Comparison of ENCODE assay signal across 1 cellular context in the genomic region with DNA sequence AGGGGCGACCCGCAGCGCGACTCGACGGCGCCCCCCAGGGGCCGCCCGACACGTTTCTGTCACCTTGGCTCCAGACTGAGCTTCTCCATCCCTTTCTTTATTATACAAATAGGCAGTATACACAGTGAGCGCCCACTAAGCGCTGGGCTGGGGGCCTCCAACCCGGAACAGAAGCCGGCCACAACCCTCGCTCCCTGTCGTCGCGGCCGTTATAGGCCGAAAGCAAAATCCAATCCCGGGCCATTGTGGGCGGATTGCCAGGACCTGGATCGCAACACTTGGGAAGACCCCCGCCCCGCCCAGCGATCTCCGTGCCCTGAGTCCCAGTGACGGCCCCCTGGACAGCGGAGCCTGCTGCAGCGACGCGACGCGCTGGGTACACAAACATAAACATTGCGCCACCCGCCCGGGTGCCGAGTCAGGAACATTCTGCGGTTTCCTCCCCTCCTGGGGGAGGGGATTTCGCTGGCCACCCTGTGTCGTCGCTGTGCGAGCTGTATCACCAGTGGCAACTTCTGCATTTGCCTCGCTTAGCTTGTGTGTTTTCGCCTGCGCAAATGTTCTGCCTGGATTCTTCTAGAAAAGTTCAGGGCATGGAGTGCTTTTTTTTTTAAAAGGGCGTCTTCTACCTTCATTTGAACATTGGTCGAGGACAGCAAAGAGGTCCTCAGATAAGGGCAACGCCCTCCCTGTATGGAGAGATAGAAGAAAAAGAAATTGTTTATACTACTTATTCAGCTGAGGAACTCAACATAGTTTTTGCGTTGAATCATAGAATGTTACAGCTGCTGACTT.
TF ChIP-seq lines count a peak whose summit lies in the region.

No MANE protein-coding gene starts in this region.

TF ChIP-seq in HepG2, 621 proteins besides CTCF, POLR2A, EP300 and RAD21 (continued from another document and continues in another):
- TF ChIP-seq, protein P1, sequence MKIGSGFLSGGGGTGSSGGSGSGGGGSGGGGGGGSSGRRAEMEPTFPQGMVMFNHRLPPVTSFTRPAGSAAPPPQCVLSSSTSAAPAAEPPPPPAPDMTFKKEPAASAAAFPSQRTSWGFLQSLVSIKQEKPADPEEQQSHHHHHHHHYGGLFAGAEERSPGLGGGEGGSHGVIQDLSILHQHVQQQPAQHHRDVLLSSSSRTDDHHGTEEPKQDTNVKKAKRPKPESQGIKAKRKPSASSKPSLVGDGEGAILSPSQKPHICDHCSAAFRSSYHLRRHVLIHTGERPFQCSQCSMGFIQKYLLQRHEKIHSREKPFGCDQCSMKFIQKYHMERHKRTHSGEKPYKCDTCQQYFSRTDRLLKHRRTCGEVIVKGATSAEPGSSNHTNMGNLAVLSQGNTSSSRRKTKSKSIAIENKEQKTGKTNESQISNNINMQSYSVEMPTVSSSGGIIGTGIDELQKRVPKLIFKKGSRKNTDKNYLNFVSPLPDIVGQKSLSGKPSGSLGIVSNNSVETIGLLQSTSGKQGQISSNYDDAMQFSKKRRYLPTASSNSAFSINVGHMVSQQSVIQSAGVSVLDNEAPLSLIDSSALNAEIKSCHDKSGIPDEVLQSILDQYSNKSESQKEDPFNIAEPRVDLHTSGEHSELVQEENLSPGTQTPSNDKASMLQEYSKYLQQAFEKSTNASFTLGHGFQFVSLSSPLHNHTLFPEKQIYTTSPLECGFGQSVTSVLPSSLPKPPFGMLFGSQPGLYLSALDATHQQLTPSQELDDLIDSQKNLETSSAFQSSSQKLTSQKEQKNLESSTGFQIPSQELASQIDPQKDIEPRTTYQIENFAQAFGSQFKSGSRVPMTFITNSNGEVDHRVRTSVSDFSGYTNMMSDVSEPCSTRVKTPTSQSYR (CRISPR knock-in tag; IDR thresholded peaks at IDR 0.05; ENCODE audit: borderline replicate concordance): peak; percentile 99
- peak; percentile 40 for TF ChIP-seq SP4 (CRISPR knock-in tag; IDR thresholded peaks at IDR 0.05)
- peak; percentile 77 for TF ChIP-seq GFI1 (CRISPR knock-in tag; IDR thresholded peaks at IDR 0.05; ENCODE audit: borderline replicate concordance)
- no peak for TF ChIP-seq ZNF101 (CRISPR knock-in tag; IDR thresholded peaks at IDR 0.05; ENCODE audit: borderline replicate concordance, low read depth)
- no peak for TF ChIP-seq PRMT3 (CRISPR knock-in tag; IDR thresholded peaks at IDR 0.05; ENCODE audit: borderline replicate concordance, low read depth)
- 0 out of 2 replicates have a peak, but pooled peaks have one; percentile 51 for TF ChIP-seq ZNF329 (CRISPR knock-in tag; IDR thresholded peaks at IDR 0.05; ENCODE audit: low read depth)
- no peak for TF ChIP-seq ZNF34 (CRISPR knock-in tag; IDR thresholded peaks at IDR 0.05; ENCODE audit: borderline replicate concordance)
- TF ChIP-seq KDM1A (CRISPR knock-in tag; IDR thresholded peaks at IDR 0.05): peak; percentile 78; the same call in 1 of the 2 replicates
- TF ChIP-seq, protein P2, sequence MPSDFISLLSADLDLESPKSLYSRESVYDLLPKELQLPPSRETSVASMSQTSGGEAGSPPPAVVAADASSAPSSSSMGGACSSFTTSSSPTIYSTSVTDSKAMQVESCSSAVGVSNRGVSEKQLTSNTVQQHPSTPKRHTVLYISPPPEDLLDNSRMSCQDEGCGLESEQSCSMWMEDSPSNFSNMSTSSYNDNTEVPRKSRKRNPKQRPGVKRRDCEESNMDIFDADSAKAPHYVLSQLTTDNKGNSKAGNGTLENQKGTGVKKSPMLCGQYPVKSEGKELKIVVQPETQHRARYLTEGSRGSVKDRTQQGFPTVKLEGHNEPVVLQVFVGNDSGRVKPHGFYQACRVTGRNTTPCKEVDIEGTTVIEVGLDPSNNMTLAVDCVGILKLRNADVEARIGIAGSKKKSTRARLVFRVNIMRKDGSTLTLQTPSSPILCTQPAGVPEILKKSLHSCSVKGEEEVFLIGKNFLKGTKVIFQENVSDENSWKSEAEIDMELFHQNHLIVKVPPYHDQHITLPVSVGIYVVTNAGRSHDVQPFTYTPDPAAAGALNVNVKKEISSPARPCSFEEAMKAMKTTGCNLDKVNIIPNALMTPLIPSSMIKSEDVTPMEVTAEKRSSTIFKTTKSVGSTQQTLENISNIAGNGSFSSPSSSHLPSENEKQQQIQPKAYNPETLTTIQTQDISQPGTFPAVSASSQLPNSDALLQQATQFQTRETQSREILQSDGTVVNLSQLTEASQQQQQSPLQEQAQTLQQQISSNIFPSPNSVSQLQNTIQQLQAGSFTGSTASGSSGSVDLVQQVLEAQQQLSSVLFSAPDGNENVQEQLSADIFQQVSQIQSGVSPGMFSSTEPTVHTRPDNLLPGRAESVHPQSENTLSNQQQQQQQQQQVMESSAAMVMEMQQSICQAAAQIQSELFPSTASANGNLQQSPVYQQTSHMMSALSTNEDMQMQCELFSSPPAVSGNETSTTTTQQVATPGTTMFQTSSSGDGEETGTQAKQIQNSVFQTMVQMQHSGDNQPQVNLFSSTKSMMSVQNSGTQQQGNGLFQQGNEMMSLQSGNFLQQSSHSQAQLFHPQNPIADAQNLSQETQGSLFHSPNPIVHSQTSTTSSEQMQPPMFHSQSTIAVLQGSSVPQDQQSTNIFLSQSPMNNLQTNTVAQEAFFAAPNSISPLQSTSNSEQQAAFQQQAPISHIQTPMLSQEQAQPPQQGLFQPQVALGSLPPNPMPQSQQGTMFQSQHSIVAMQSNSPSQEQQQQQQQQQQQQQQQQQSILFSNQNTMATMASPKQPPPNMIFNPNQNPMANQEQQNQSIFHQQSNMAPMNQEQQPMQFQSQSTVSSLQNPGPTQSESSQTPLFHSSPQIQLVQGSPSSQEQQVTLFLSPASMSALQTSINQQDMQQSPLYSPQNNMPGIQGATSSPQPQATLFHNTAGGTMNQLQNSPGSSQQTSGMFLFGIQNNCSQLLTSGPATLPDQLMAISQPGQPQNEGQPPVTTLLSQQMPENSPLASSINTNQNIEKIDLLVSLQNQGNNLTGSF (CRISPR knock-in tag; IDR thresholded peaks at IDR 0.05): peak; percentile 65; the same call in 1 of the 2 replicates
- peak; percentile 22; the same call in 1 of the 2 replicates for TF ChIP-seq NRL (CRISPR knock-in tag; IDR thresholded peaks at IDR 0.05; ENCODE audit: borderline replicate concordance)
- peak; percentile 65 for TF ChIP-seq NR2C2 (CRISPR knock-in tag; IDR thresholded peaks at IDR 0.05; ENCODE audit: borderline replicate concordance)
- TF ChIP-seq ZNF549 (CRISPR knock-in tag; IDR thresholded peaks at IDR 0.05): no peak
- TF ChIP-seq, protein P3, sequence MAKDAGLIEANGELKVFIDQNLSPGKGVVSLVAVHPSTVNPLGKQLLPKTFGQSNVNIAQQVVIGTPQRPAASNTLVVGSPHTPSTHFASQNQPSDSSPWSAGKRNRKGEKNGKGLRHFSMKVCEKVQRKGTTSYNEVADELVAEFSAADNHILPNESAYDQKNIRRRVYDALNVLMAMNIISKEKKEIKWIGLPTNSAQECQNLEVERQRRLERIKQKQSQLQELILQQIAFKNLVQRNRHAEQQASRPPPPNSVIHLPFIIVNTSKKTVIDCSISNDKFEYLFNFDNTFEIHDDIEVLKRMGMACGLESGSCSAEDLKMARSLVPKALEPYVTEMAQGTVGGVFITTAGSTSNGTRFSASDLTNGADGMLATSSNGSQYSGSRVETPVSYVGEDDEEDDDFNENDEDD (CRISPR knock-in tag; IDR thresholded peaks at IDR 0.05; ENCODE audit: borderline replicate concordance): peak; percentile 79
- TF ChIP-seq ZNF282 (IDR thresholded peaks at IDR 0.05; ENCODE audit: partially characterized antibody): no peak
- peak; percentile 99 for TF ChIP-seq HIVEP1 (CRISPR knock-in tag; IDR thresholded peaks at IDR 0.05)
- TF ChIP-seq, protein P4, sequence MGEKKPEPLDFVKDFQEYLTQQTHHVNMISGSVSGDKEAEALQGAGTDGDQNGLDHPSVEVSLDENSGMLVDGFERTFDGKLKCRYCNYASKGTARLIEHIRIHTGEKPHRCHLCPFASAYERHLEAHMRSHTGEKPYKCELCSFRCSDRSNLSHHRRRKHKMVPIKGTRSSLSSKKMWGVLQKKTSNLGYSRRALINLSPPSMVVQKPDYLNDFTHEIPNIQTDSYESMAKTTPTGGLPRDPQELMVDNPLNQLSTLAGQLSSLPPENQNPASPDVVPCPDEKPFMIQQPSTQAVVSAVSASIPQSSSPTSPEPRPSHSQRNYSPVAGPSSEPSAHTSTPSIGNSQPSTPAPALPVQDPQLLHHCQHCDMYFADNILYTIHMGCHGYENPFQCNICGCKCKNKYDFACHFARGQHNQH (CRISPR knock-in tag; IDR thresholded peaks at IDR 0.05): peak; percentile 94
- no peak for TF ChIP-seq PLRG1 (conservative IDR thresholded peaks at IDR 0.05)
- TF ChIP-seq ZNF720 (CRISPR knock-in tag; IDR thresholded peaks at IDR 0.05): no peak
- no peak for TF ChIP-seq ZNF775 (CRISPR knock-in tag; IDR thresholded peaks at IDR 0.05; ENCODE audit: borderline replicate concordance)
- TF ChIP-seq ZNF792 (CRISPR knock-in tag; IDR thresholded peaks at IDR 0.05): peak; percentile 83; the same call in 1 of the 2 replicates
- TF ChIP-seq, protein P5, sequence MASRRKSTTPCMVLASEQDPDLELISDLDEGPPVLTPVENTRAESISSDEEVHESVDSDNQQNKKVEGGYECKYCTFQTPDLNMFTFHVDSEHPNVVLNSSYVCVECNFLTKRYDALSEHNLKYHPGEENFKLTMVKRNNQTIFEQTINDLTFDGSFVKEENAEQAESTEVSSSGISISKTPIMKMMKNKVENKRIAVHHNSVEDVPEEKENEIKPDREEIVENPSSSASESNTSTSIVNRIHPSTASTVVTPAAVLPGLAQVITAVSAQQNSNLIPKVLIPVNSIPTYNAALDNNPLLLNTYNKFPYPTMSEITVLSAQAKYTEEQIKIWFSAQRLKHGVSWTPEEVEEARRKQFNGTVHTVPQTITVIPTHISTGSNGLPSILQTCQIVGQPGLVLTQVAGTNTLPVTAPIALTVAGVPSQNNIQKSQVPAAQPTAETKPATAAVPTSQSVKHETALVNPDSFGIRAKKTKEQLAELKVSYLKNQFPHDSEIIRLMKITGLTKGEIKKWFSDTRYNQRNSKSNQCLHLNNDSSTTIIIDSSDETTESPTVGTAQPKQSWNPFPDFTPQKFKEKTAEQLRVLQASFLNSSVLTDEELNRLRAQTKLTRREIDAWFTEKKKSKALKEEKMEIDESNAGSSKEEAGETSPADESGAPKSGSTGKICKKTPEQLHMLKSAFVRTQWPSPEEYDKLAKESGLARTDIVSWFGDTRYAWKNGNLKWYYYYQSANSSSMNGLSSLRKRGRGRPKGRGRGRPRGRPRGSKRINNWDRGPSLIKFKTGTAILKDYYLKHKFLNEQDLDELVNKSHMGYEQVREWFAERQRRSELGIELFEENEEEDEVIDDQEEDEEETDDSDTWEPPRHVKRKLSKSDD (CRISPR knock-in tag; IDR thresholded peaks at IDR 0.05; ENCODE audit: low read depth): 0 out of 2 replicates have a peak, but pooled peaks have one; percentile 81
- TF ChIP-seq ZNF564 (CRISPR knock-in tag; IDR thresholded peaks at IDR 0.05): no peak
- TF ChIP-seq ZNF724P (CRISPR knock-in tag; IDR thresholded peaks at IDR 0.05; ENCODE audit: borderline replicate concordance): no peak
- TF ChIP-seq ASH2L (IDR thresholded peaks at IDR 0.05; ENCODE audit: insufficient read length, low read depth, low read length): peak; percentile 76
- no peak for TF ChIP-seq ZNF24 (IDR thresholded peaks at IDR 0.05)
- peak; percentile 56; the same call in 1 of the 2 replicates for TF ChIP-seq POGZ (CRISPR knock-in tag; IDR thresholded peaks at IDR 0.05)
- TF ChIP-seq, protein P6, sequence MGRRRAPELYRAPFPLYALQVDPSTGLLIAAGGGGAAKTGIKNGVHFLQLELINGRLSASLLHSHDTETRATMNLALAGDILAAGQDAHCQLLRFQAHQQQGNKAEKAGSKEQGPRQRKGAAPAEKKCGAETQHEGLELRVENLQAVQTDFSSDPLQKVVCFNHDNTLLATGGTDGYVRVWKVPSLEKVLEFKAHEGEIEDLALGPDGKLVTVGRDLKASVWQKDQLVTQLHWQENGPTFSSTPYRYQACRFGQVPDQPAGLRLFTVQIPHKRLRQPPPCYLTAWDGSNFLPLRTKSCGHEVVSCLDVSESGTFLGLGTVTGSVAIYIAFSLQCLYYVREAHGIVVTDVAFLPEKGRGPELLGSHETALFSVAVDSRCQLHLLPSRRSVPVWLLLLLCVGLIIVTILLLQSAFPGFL (CRISPR knock-in tag; IDR thresholded peaks at IDR 0.05): no peak
- TF ChIP-seq, protein P7, sequence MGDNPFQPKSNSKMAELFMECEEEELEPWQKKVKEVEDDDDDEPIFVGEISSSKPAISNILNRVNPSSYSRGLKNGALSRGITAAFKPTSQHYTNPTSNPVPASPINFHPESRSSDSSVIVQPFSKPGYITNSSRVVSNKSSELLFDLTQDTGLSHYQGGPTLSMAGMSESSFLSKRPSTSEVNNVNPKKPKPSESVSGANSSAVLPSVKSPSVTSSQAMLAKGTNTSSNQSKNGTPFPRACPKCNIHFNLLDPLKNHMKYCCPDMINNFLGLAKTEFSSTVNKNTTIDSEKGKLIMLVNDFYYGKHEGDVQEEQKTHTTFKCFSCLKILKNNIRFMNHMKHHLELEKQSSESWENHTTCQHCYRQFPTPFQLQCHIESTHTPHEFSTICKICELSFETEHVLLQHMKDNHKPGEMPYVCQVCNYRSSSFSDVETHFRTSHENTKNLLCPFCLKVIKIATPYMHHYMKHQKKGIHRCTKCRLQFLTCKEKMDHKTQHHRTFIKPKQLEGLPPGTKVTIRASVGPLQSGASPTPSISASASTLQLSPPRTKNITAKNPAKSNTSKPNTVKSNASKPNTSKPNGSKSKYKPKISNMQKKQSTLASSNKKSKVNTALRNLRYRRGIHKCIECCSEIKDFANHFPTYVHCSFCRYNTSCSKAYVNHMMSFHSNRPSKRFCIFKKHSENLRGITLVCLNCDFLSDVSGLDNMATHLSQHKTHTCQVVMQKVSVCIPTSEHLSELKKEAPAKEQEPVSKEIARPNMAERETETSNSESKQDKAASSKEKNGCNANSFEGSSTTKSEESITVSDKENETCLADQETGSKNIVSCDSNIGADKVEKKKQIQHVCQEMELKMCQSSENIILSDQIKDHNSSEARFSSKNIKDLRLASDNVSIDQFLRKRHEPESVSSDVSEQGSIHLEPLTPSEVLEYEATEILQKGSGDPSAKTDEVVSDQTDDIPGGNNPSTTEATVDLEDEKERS (CRISPR knock-in tag; IDR thresholded peaks at IDR 0.05): peak; percentile 80; the same call in 1 of the 2 replicates
- TF ChIP-seq, protein P8, sequence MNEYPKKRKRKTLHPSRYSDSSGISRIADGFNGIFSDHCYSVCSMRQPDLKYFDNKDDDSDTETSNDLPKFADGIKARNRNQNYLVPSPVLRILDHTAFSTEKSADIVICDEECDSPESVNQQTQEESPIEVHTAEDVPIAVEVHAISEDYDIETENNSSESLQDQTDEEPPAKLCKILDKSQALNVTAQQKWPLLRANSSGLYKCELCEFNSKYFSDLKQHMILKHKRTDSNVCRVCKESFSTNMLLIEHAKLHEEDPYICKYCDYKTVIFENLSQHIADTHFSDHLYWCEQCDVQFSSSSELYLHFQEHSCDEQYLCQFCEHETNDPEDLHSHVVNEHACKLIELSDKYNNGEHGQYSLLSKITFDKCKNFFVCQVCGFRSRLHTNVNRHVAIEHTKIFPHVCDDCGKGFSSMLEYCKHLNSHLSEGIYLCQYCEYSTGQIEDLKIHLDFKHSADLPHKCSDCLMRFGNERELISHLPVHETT (CRISPR knock-in tag; conservative IDR thresholded peaks at IDR 0.05): peak; percentile 72
- no peak for TF ChIP-seq SNAI1 (CRISPR knock-in tag; IDR thresholded peaks at IDR 0.05; ENCODE audit: borderline replicate concordance)
- TF ChIP-seq, protein P9, sequence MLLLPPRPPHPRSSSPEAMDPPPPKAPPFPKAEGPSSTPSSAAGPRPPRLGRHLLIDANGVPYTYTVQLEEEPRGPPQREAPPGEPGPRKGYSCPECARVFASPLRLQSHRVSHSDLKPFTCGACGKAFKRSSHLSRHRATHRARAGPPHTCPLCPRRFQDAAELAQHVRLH (CRISPR knock-in tag; IDR thresholded peaks at IDR 0.05; ENCODE audit: borderline replicate concordance, low read depth): peak; percentile 97
- TF ChIP-seq MTF2 (CRISPR knock-in tag; IDR thresholded peaks at IDR 0.05; ENCODE audit: borderline replicate concordance): no peak
- no peak for TF ChIP-seq ZNF550 (CRISPR knock-in tag; IDR thresholded peaks at IDR 0.05; ENCODE audit: borderline replicate concordance)
- TF ChIP-seq ZNF441 (CRISPR knock-in tag; IDR thresholded peaks at IDR 0.05; ENCODE audit: borderline replicate concordance): peak; percentile 87
- TF ChIP-seq GABPB1 (CRISPR knock-in tag; IDR thresholded peaks at IDR 0.05): peak; percentile 84
- no peak for TF ChIP-seq SRSF9 (IDR thresholded peaks at IDR 0.05; ENCODE audit: borderline replicate concordance, insufficient read depth, low read depth, low read length, poor library complexity, severe bottlenecking)
